ENCODE assay signal across 8 cellular contexts in the genomic region with DNA sequence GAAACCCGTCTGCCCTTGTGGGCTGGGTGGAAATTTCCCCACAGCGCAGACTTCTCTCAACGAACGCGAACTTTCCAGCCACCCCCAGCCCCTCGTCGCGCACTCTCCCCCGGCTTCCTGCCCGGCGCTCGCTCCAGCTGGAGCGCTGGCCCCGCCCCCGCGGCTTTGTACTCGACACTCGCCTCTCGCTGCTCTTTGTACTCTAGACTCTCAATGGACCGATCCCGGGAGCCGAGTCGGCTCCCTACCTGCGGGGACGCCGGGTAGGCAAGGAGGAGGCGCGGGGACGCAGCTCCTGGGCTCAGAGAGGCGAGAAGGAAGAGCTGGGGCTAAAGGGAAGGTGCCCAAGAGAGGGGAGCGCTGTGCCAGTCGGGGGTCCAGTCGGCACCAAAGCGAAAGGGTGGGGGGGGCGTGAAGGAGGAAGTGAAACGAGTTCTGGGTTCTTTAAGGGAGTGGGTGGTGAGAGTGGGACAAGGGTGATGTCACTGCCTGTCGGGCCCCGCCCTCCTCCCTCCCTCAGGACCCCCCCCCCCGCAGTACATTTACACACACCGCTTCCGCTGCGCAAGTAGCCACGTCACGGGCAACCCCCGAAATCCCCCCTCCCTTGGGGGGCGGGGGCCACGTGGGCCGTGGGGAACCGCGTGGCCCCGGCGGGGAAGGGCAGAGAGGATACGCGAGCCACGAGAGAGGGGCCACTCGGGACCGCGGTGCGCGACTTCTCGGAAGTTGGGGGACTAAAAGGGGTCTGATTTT. TPM values are rescaled to one million over a fixed set of nuclear protein-coding genes. Genes with fewer than 3 reads are reported as not detected.
DNase-seq lines count a peak whose midpoint lies in the region; ATAC-seq and TF ChIP-seq lines count a peak whose summit lies in the region.

No MANE protein-coding gene starts in this region.

- no peaks in the 10 kb centered on the region for H3K27me3 ChIP-seq in kidney epithelial cell (ENCODE audit: control insufficient read depth, insufficient read depth, low read length)

- intact Hi-C loops in activated CD4-positive, alpha-beta T cell treated with anti-CD3 and anti-CD28 coated beads for 36 hours (cut with DNase I, micrococcal nuclease): loop anchor here (1.0 to 10.0 kb wide), 22 partner anchors 8 to 829 kb away; a partner anchor contains a TSS

- TF ChIP-seq CTCF in kidney epithelial cell (IDR thresholded peaks at IDR 0.05; ENCODE audit: insufficient read depth, low read length, poor library complexity, severe bottlenecking): no peak

- DNase-seq in NCI-H345 treated with DMSO at 0.1 percent for 48 hours (lab: John Stamatoyannopoulos, UW; ENCODE audit: unreplicated experiment) (peak; percentile 42), cerebellum (ENCODE audit: low spot score) (peak; percentile 55), kidney epithelial cell (ENCODE audit: low read depth) (no peak)
- peak; percentile 94 for DNase-seq in activated CD4-positive, alpha-beta T cell treated with anti-CD3 and anti-CD28 coated beads for 36 hours
- peak; percentile 91 for DNase-seq in stimulated activated CD4-positive, alpha-beta T cell treated with anti-CD3 and anti-CD28 coated beads, Interleukin-15, amount 100 ng/mL, for 1 hour (ENCODE audit: low read depth in 1 of 2, low spot score in 1 of 2)

- peak overlapping the region; percentile 96 for H3K27ac Mint-ChIP-seq in activated CD4-positive, alpha-beta T cell treated with anti-CD3 and anti-CD28 coated beads for 36 hours

- TF ChIP-seq POLR2A in GM10847 (IDR thresholded peaks at IDR 0.05; ENCODE audit: extremely low read depth, insufficient read length): peak; percentile 57

- no peaks in the 10 kb centered on the region for H3K27me3 Mint-ChIP-seq in activated CD4-positive, alpha-beta T cell treated with anti-CD3 and anti-CD28 coated beads for 36 hours

- H3K4me3 ChIP-seq in kidney epithelial cell (ENCODE audit: low read depth, low read length): peak overlapping the region; percentile 68

- H3K36me3 Mint-ChIP-seq in activated CD4-positive, alpha-beta T cell treated with anti-CD3 and anti-CD28 coated beads for 36 hours (ENCODE audit: low read depth): peaks cover 37% of the 10 kb centered on the region

- POLR2A ChIA-PET in activated CD4-positive, alpha-beta T cell treated with anti-CD3 and anti-CD28 coated beads for 36 hours (lab: Charles Lee): no interaction called here

- no peaks in the 10 kb centered on the region for H3K9me3 Mint-ChIP-seq in activated CD4-positive, alpha-beta T cell treated with anti-CD3 and anti-CD28 coated beads for 36 hours (ENCODE audit: low read depth)

- H3K4me3 Mint-ChIP-seq in activated CD4-positive, alpha-beta T cell treated with anti-CD3 and anti-CD28 coated beads for 36 hours: peak overlapping the region; percentile 97

- peaks cover 2% of the 10 kb centered on the region for H3K36me3 ChIP-seq in kidney epithelial cell (ENCODE audit: control insufficient read depth, insufficient read depth, low read length)

- peak; percentile 24 for ATAC-seq in HG02981 (IDR thresholded peaks at IDR 0.05; ENCODE audit: unreplicated experiment)
- ATAC-seq in activated CD4-positive, alpha-beta T cell treated with anti-CD3 and anti-CD28 coated beads for 36 hours: peak; percentile 20
- ATAC-seq in HG03457 (IDR thresholded peaks at IDR 0.05; ENCODE audit: unreplicated experiment): no peak

- CTCF ChIA-PET in activated CD4-positive, alpha-beta T cell treated with anti-CD3 and anti-CD28 coated beads for 36 hours (lab: Charles Lee): interaction anchor here (0.6 to 2.5 kb wide), 4 partner anchors 9 to 294 kb away, joined by 3 to 18 read pairs (median 3); a partner anchor contains a TSS

- peaks cover 46% of the 10 kb centered on the region for H3K4me1 Mint-ChIP-seq in activated CD4-positive, alpha-beta T cell treated with anti-CD3 and anti-CD28 coated beads for 36 hours

RNA-seq across cellular contexts. Expression of a gene that starts 9.7 kb away (rescaled TPM):
- 10 to 100 TPM; 37.3 to 46.2 TPM for total RNA-seq in activated CD4-positive, alpha-beta T cell treated with anti-CD3 and anti-CD28 coated beads for 36 hours
- total RNA-seq in cerebellum: 16.2 TPM
- total RNA-seq in kidney epithelial cell: 15.6 and 20.4 TPM in 2 replicates

RNA-seq across cellular contexts. Expression of a gene that starts 11.2 kb away (rescaled TPM):
- total RNA-seq in activated CD4-positive, alpha-beta T cell treated with anti-CD3 and anti-CD28 coated beads for 36 hours: 1 to 10 TPM; 3.5 to 5.6 TPM
- total RNA-seq in cerebellum: 3.2 TPM
- 3.5 and 4.3 TPM in 2 replicates for total RNA-seq in kidney epithelial cell

RNA-seq across cellular contexts. Expression of a gene that starts 13.6 kb away (rescaled TPM):
- total RNA-seq in activated CD4-positive, alpha-beta T cell treated with anti-CD3 and anti-CD28 coated beads for 36 hours: 10 to 100 TPM; 64.7 to 79.8 TPM
- total RNA-seq in cerebellum (28.6 TPM), kidney epithelial cell (50.5 and 51.0 TPM in 2 replicates)

RNA-seq across cellular contexts. Expression of a gene that starts 14.1 kb away (rescaled TPM):
- total RNA-seq in activated CD4-positive, alpha-beta T cell treated with anti-CD3 and anti-CD28 coated beads for 36 hours: 10 to 100 TPM; 12.5 to 12.6 TPM
- total RNA-seq in cerebellum (15.3 TPM), kidney epithelial cell (5.3 and 7.4 TPM in 2 replicates)

RNA-seq across cellular contexts. Expression of a gene that starts 44.9 kb away (rescaled TPM):
- 100 to 1,000 TPM; 145 to 161 TPM for total RNA-seq in activated CD4-positive, alpha-beta T cell treated with anti-CD3 and anti-CD28 coated beads for 36 hours
- 121 TPM for total RNA-seq in cerebellum
- 36.2 and 42.4 TPM in 2 replicates for total RNA-seq in kidney epithelial cell
